Comparison of ENCODE assay signal across 8 cellular contexts in the genomic region with DNA sequence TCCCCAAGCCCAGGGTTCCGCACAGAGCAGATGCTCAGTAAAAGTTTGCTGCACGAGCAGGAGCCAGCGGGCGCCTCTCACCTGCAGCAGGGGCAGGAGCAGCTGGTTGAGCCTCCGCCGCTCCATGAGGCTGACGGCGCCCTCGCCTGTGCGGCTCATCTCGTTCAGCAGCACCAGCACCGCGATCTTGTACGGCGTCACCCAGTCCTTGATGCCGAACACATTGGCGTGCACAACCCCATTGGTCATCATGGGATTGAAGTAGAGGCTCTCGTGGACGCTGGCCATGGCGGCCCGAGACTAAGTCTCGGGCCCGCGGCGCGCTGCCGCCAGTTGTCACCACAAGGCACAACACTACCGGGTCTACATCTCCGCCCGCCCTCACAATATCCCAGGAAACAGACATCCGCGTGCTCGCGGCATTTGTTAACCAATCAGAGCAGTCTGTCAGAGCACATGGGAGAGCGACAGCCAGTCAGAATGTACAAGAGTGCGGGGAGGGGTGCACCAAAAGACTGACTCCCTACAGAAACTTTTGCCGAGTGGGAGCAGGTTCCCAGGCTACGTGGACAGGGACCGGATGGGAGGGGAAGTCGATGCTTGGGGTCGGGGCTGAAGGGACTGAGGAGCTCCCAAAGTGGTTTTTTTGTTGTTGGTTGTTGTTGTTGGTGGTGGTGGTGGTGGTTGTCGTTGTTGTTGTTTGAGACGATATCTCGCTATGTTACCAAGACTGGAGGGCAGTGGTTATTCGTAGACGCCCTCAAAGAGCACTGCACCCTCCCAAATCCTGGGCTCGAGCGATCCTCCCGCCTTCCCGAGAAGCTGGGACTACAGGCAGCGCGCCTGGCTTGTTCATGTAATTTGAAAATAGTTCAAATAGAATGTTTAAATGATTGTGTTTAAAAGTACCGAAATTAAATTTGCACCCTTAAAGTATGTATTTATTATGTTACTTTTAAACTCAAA. TPM values are rescaled to one million over a fixed set of nuclear protein-coding genes. Genes with fewer than 3 reads are reported as not detected.
DNase-seq lines count a peak whose midpoint lies in the region; ATAC-seq and TF ChIP-seq lines count a peak whose summit lies in the region.

A gene with protein sequence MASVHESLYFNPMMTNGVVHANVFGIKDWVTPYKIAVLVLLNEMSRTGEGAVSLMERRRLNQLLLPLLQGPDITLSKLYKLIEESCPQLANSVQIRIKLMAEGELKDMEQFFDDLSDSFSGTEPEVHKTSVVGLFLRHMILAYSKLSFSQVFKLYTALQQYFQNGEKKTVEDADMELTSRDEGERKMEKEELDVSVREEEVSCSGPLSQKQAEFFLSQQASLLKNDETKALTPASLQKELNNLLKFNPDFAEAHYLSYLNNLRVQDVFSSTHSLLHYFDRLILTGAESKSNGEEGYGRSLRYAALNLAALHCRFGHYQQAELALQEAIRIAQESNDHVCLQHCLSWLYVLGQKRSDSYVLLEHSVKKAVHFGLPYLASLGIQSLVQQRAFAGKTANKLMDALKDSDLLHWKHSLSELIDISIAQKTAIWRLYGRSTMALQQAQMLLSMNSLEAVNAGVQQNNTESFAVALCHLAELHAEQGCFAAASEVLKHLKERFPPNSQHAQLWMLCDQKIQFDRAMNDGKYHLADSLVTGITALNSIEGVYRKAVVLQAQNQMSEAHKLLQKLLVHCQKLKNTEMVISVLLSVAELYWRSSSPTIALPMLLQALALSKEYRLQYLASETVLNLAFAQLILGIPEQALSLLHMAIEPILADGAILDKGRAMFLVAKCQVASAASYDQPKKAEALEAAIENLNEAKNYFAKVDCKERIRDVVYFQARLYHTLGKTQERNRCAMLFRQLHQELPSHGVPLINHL (minus strand): TSS at position 359 of the 966 bp plus-strand sequence. CDS start 71 bp downstream, at position 288.

- H3K9me3 ChIP-seq in DND-41 (ENCODE audit: insufficient read depth, low read length, severe bottlenecking) (no peaks in the 10 kb centered on the region), Karpas-422 (ENCODE audit: low read length) (no peaks in the 10 kb centered on the region), esophagus squamous epithelium (no peaks in the 10 kb centered on the region)

- 0 to 1% methylated on average over 20 to 41 of the region's 53 CpGs for WGBS in esophagus squamous epithelium, 2 donors

- peak within 1 kb of the TSS; percentile 77 for H3K9ac ChIP-seq in DND-41 (ENCODE audit: low read depth, low read length)
- H3K9ac ChIP-seq in Karpas-422 (ENCODE audit: low read length), result peak within 1 kb of the TSS; percentile 93

- peak within 1 kb of the TSS; percentile 88 for H3K27ac ChIP-seq in DND-41 (ENCODE audit: low read length)
- peak within 1 kb of the TSS; percentile 56 for H3K27ac ChIP-seq in Karpas-422 (ENCODE audit: low read length)
- H3K27ac ChIP-seq in esophagus squamous epithelium, result peak within 1 kb of the TSS; percentile 80 to 92 (median 84)

- H3K27me3 ChIP-seq in DND-41 (ENCODE audit: insufficient read depth, low read length, poor library complexity) (no peaks in the 10 kb centered on the region), Karpas-422 (ENCODE audit: low read length) (no peaks in the 10 kb centered on the region), esophagus squamous epithelium (no peaks in the 10 kb centered on the region)

- TF ChIP-seq CTCF in DND-41 (IDR thresholded peaks at IDR 0.05; ENCODE audit: borderline replicate concordance, extremely low read depth, low read length, poor library complexity, severe bottlenecking), result no peak
- TF ChIP-seq CTCF in esophagus squamous epithelium (IDR thresholded peaks at IDR 0.05), result peak in 3 of 6 experiments; percentile 13 to 22 (median 15)

- ATAC-seq in DND-41 (ENCODE audit: insufficient read depth, low read depth) (peak; percentile 98), GM21825 (IDR thresholded peaks at IDR 0.05; ENCODE audit: unreplicated experiment) (peak; percentile 96)

- H2AFZ ChIP-seq in DND-41 (ENCODE audit: low read depth, low read length) (peak within 1 kb of the TSS; percentile 90), Karpas-422 (ENCODE audit: low read length) (peak within 1 kb of the TSS; percentile 79)

- peak within 1 kb of the TSS; percentile 73 for H3K4me2 ChIP-seq in DND-41 (ENCODE audit: insufficient read depth, low read length)
- H3K4me2 ChIP-seq in Karpas-422 (ENCODE audit: low read depth, low read length, poor library complexity, severe bottlenecking), result peak within 1 kb of the TSS; percentile 88

- H4K20me1 ChIP-seq in DND-41 (ENCODE audit: insufficient read depth, low read length) (peaks cover 7% of the 10 kb centered on the region; the same call in 1 of the 2 replicates), Karpas-422 (ENCODE audit: insufficient read depth, low read depth, low read length) (no peaks in the 10 kb centered on the region)

- no peaks in the 10 kb centered on the region for H3K9me2 ChIP-seq in Karpas-422 (replicated peaks; ENCODE audit: insufficient read depth, low read length)

- TF ChIP-seq POLR2A in esophagus squamous epithelium (IDR thresholded peaks at IDR 0.05), result peak in 3 of 4 donors; percentile 45 to 78 (median 74)

- intact Hi-C loops in esophagus squamous epithelium (cut with DNase I), result no loop called here

- peaks cover 34% of the 10 kb centered on the region for H3K4me1 ChIP-seq in DND-41 (ENCODE audit: insufficient read depth, low read length)
- peaks cover 27% of the 10 kb centered on the region for H3K4me1 ChIP-seq in Karpas-422 (ENCODE audit: low read length)
- peaks cover 5 to 36% (median 10%) of the 10 kb centered on the region in 3 donors for H3K4me1 ChIP-seq in esophagus squamous epithelium

- H3K79me2 ChIP-seq in DND-41 (ENCODE audit: insufficient read depth, low read length), result peaks cover 48% of the 10 kb centered on the region
- peaks cover 41% of the 10 kb centered on the region for H3K79me2 ChIP-seq in Karpas-422 (ENCODE audit: low read length)

- peak; percentile 98 for DNase-seq in DND-41
- peak; percentile 98 for DNase-seq in Karpas-422
- DNase-seq in RKO (ENCODE audit: low spot score), result peak; percentile 99
- peak; percentile 84 for DNase-seq in activated T-helper 1 cell treated with Interleukin-2 at 50 U/mL for 16 hours (ENCODE audit: low read depth)
- peak; percentile 92 for DNase-seq in esophagus squamous epithelium (lab: John Stamatoyannopoulos, UW)
- peak; percentile 100 for DNase-seq in myocyte (ENCODE audit: low read depth)
- peak; percentile 77 to 91 for DNase-seq in stimulated activated CD8-positive, alpha-beta memory T cell treated with anti-CD3 and anti-CD28 coated beads, Interleukin-7, amount 100 ng/mL, for 48 hours (ENCODE audit: extremely low read depth in 1 of 2, low read depth in 1 of 2)

- H3K4me3 ChIP-seq in DND-41 (ENCODE audit: low read depth in 1 of 2, low read length in 2 of 2) (peak within 1 kb of the TSS; percentile 91 to 92), Karpas-422 (ENCODE audit: low read length) (peak within 1 kb of the TSS; percentile 100), esophagus squamous epithelium (peak within 1 kb of the TSS; percentile 79 to 97 (median 92))

- H3K36me3 ChIP-seq in DND-41 (ENCODE audit: insufficient read depth, low read length) (peaks cover 17% of the 10 kb centered on the region), Karpas-422 (ENCODE audit: insufficient read depth, low read length) (no peaks in the 10 kb centered on the region), esophagus squamous epithelium (peaks cover 0 to 15% (median 0%) of the 10 kb centered on the region in 3 donors)

RNA-seq across cellular contexts. Expression of the gene that starts here (rescaled TPM):
- 173 and 181 TPM in 2 replicates for total RNA-seq in Karpas-422 (2014; rRNA removed; shearing (Covaris generic); ENCODE audit: low replicate concordance)
- total RNA-seq in esophagus squamous epithelium (100 to 1,000 TPM in 1 of 4 donors, 10 to 100 TPM in 3; 54.4 to 116 (median 88.8) TPM), myocyte (136 and 170 TPM in 2 replicates)
- 105 TPM for polyA plus RNA-seq in myocyte (2012)

Comparison
In these comparisons a context has a peak if more than half of its experiments do, and no peak if none do; other contexts are left out.
1. Peak in every context shown above with its lines: DNase-seq, ATAC-seq, H3K4me3 ChIP-seq and H3K27ac ChIP-seq.